In genomic region chr3:157637866-157638265, GRCh38 we compare ENCODE assay signal across 10 cellular contexts.
"Had no signal": no experiment of that assay in that cellular context is flagged by ENCODE, and none has a peak within 500 bp of the region (broad histone marks: within the 10 kb centered on the region; RNA-seq: fewer than 3 reads in every experiment).

No MANE protein-coding gene starts in this region.

- H2AFZ ChIP-seq: GM23248 had no signal

- H3K4me3 ChIP-seq: GM23248, HAP-1 had no signal

- H3K9ac ChIP-seq: GM23248, KMS-11 had no signal

- DNase-seq: GM23248, GOT3, H7, HFFc6, IMR-90, Karpas-422, KBM-7 had no signal

- H3K9me3 ChIP-seq: HAP-1 had no signal

- H3K4me2 ChIP-seq: KMS-11 had no signal

- H3K4me1 ChIP-seq: HAP-1 had no signal

- H3K27ac ChIP-seq: GM23248, HL-60, KMS-11 had no signal

- H3K36me3 ChIP-seq: HAP-1 had no signal
